ENCODE assay signal across 24 cellular contexts in genomic region chr6:2360716-2361115, GRCh38.
"Had no signal": no experiment of that assay in that cellular context is flagged by ENCODE, and none has a peak within 500 bp of the region (broad histone marks: within the 10 kb centered on the region; RNA-seq: fewer than 3 reads in every experiment).

No MANE protein-coding gene starts in this region.

- H3K4me3 ChIP-seq: colonic mucosa, coronary artery, dorsolateral prefrontal cortex, esophagus muscularis mucosa, esophagus squamous epithelium, gastrocnemius medialis, gastroesophageal sphincter, heart left ventricle, heart right ventricle had no signal

- H3K9me3 ChIP-seq: colonic mucosa, esophagus muscularis mucosa, esophagus squamous epithelium, gastrocnemius medialis, gastroesophageal sphincter, heart left ventricle, heart right ventricle had no signal

- H3K4me1 ChIP-seq: colonic mucosa, esophagus muscularis mucosa, esophagus squamous epithelium, gastrocnemius medialis, heart left ventricle, heart right ventricle had no signal

- H3K27ac ChIP-seq: colonic mucosa, coronary artery, dorsolateral prefrontal cortex, epithelial cell of prostate, esophagus muscularis mucosa, esophagus squamous epithelium, gastrocnemius medialis, gastroesophageal sphincter, heart left ventricle, heart right ventricle had no signal

- DNase-seq: colonic mucosa; cortex of kidney; dermis blood vessel endothelial cell; dorsolateral prefrontal cortex; effector CD4-positive, alpha-beta T cell; effector CD8-positive, alpha-beta T cell; effector memory CD4-positive, alpha-beta T cell; effector memory CD8-positive, alpha-beta T cell; endodermal cell; erythroblast; esophagus squamous epithelium; foreskin fibroblast; foreskin melanocyte; gastrocnemius medialis; glutamatergic neuron; head of caudate nucleus; heart left ventricle; heart right ventricle had no signal

- H3K27me3 ChIP-seq: colonic mucosa, dorsolateral prefrontal cortex, esophagus muscularis mucosa, esophagus squamous epithelium, gastrocnemius medialis, gastroesophageal sphincter, heart left ventricle, heart right ventricle had no signal

- H3K36me3 ChIP-seq: colonic mucosa, esophagus squamous epithelium, gastrocnemius medialis had no signal

- H3K4me1 Mint-ChIP-seq: endodermal cell had no signal

- H3K27me3 Mint-ChIP-seq: dendritic cell treated with granulocyte-macrophage colony-stimulating factor and Interleukin-4, amounts not matched to agents 40 ng/mL and 50 ng/mL, for 4 days; effector memory CD8-positive, alpha-beta T cell had no signal

- H3K4me3 Mint-ChIP-seq: dendritic cell treated with granulocyte-macrophage colony-stimulating factor and Interleukin-4, amounts not matched to agents 40 ng/mL and 50 ng/mL, for 4 days; effector memory CD8-positive, alpha-beta T cell; endodermal cell had no signal

- ATAC-seq: effector memory CD8-positive, alpha-beta T cell; esophagus mucosa; gastrocnemius medialis; gastroesophageal sphincter; heart left ventricle; heart right ventricle had no signal

- H3K27ac Mint-ChIP-seq: dendritic cell treated with granulocyte-macrophage colony-stimulating factor and Interleukin-4, amounts not matched to agents 40 ng/mL and 50 ng/mL, for 4 days; effector memory CD8-positive, alpha-beta T cell; endodermal cell had no signal

- H3K9me3 Mint-ChIP-seq: dendritic cell treated with granulocyte-macrophage colony-stimulating factor and Interleukin-4, amounts not matched to agents 40 ng/mL and 50 ng/mL, for 4 days; effector memory CD8-positive, alpha-beta T cell had no signal
